Comparison of ENCODE assay signal across 17 cellular contexts in the genomic region with DNA sequence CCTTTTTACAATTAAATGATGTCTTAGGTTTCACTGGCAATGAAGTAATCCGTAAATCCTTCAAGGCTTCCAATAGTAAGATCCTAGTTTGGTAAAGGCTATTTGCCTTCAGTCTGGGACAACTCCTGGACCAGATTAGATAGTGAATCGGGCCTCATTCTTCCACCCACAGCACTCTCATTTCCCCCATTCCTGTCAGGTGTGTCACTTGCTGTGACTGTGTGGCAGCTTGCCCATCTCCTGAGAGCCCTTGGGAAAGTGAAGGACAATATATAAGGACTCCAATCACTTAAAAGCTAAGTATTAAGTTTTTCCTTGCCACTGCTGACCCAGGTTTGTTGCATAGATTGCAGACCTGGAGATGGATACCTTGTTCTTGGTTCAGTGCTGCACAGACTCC. TPM values are rescaled to one million over a fixed set of nuclear protein-coding genes. Genes with fewer than 3 reads are reported as not detected.
DNase-seq lines count a peak whose midpoint lies in the region; ATAC-seq and TF ChIP-seq lines count a peak whose summit lies in the region.
"Had no signal": no experiment of that assay in that cellular context is flagged by ENCODE, and none has a peak within 500 bp of the region (broad histone marks: within the 10 kb centered on the region; RNA-seq: fewer than 3 reads in every experiment).

No MANE protein-coding gene starts in this region.

- TF ChIP-seq CTCF in ascending aorta (IDR thresholded peaks at IDR 0.05) (no peak), upper lobe of left lung (IDR thresholded peaks at IDR 0.05) (no peak)

- intact Hi-C loops in ascending aorta (cut with DNase I): loop anchor here (10.0 kb wide), 1 partner anchor 449 kb away; no protein-coding TSS in a partner anchor

- H3K27me3 ChIP-seq in ascending aorta (no peaks in the 10 kb centered on the region), upper lobe of left lung (no peaks in the 10 kb centered on the region)

- H3K27ac ChIP-seq in ascending aorta (peak overlapping the region; percentile 88 to 97), upper lobe of left lung (peak overlapping the region in 2 of 4 donors; percentile 47 to 72)
- H3K27ac ChIP-seq: 22Rv1, spleen had no signal

- TF ChIP-seq EP300 in upper lobe of left lung (IDR thresholded peaks at IDR 0.05): peak in 1 of 4 donors; percentile 92

- ATAC-seq in upper lobe of left lung (ENCODE audit: low FRiP score in 2 of 2) (peak; percentile 15 to 83), SK-N-SH treated with all-trans-retinoic acid at 6 μM for 48 hours (no peak), HG02610 (IDR thresholded peaks at IDR 0.05; ENCODE audit: unreplicated experiment) (no peak)

- TF ChIP-seq POLR2A in upper lobe of left lung (IDR thresholded peaks at IDR 0.05): peak in 1 of 4 donors; percentile 15

- H3K9me3 ChIP-seq in ascending aorta: no peaks in the 10 kb centered on the region
- no peaks in the 10 kb centered on the region for H3K9me3 ChIP-seq in upper lobe of left lung
- H3K9me3 ChIP-seq: spleen had no signal

- H3K36me3 ChIP-seq in ascending aorta: no peaks in the 10 kb centered on the region
- no peaks in the 10 kb centered on the region for H3K36me3 ChIP-seq in upper lobe of left lung
- H3K36me3 ChIP-seq: spleen had no signal

- DNase-seq in DMS53 (lab: John Stamatoyannopoulos, UW): peak; percentile 34
- no peak for DNase-seq in DMS53 treated with DMSO at 0.1 percent for 48 hours (lab: John Stamatoyannopoulos, UW; ENCODE audit: unreplicated experiment)
- peak in 1 of 2 donors; percentile 81 for DNase-seq in ascending aorta (ENCODE audit: low spot score in 2 of 2)
- peak; percentile 5 for DNase-seq in kidney glomerular epithelial cell (lab: John Stamatoyannopoulos, UW)
- DNase-seq in upper lobe of left lung: peak in 1 of 2 donors; percentile 80
- DNase-seq in inferior parietal cortex (ENCODE audit: extremely low spot score): no peak
- DNase-seq: activated CD8-positive, alpha-beta memory T cell treated with anti-CD3 and anti-CD28 coated beads, Interleukin-2, amount 50 U/mL, for 4 hours; activated naive CD8-positive, alpha-beta T cell treated with anti-CD3 and anti-CD28 coated beads, Interleukin-2, amount 10 ng/mL, durations not matched to agents 7 days and 5 days; COR-L47; foreskin melanocyte; Kasumi-1; left cardiac atrium; NCI-H2029; spleen had no signal

- H3K4me3 ChIP-seq in ascending aorta (no peak overlapping the region), upper lobe of left lung (no peak overlapping the region)
- H3K4me3 ChIP-seq: spleen had no signal

- H3K4me1 ChIP-seq in ascending aorta: peaks cover 8 to 67% of the 10 kb centered on the region in 2 donors
- H3K4me1 ChIP-seq in upper lobe of left lung: peaks cover 7 to 18% (median 13%) of the 10 kb centered on the region in 4 donors

- WGBS in upper lobe of left lung, 2 donors: 55 to 69% methylated on average over 2 of the region's 2 CpGs

TF ChIP-seq in SK-N-SH treated with all-trans-retinoic acid at 6 μM for 48 hours, 23 proteins besides CTCF, POLR2A, EP300 and RAD21:
- TF ChIP-seq ZNF565 (CRISPR knock-in tag; conservative IDR thresholded peaks at IDR 0.05; ENCODE audit: low read depth): no peak
- no peak for TF ChIP-seq TCF4 (CRISPR knock-in tag; IDR thresholded peaks at IDR 0.05; ENCODE audit: borderline replicate concordance)
- TF ChIP-seq GLIS3 (CRISPR knock-in tag; IDR thresholded peaks at IDR 0.05): no peak
- no peak for TF ChIP-seq RARB (CRISPR knock-in tag; IDR thresholded peaks at IDR 0.05)
- no peak for TF ChIP-seq ZFP3 (CRISPR knock-in tag; IDR thresholded peaks at IDR 0.05)
- TF ChIP-seq ZNF8 (CRISPR knock-in tag; IDR thresholded peaks at IDR 0.05): no peak
- no peak for TF ChIP-seq ESRRG (CRISPR knock-in tag; IDR thresholded peaks at IDR 0.05)
- TF ChIP-seq OSR1 (CRISPR knock-in tag; IDR thresholded peaks at IDR 0.05): no peak

RNA-seq across cellular contexts. Expression of gene GASK1B, which starts 3.3 kb away (rescaled TPM):
- total RNA-seq in ascending aorta (69.7 TPM), upper lobe of left lung (10 to 100 TPM; 12.6 to 35.8 (median 27.1) TPM)

RNA-seq across cellular contexts. Expression of gene TMEM144, which starts 34.2 kb away (rescaled TPM):
- 4.0 TPM for total RNA-seq in ascending aorta
- total RNA-seq in upper lobe of left lung: 10 to 100 TPM in 5 of 6 donors, 1 to 10 TPM in 1; 8.6 to 16.7 (median 13.7) TPM

Comparison
In these comparisons a context has a peak if more than half of its experiments do, and no peak if none do; other contexts are left out.
1. DNase-seq: peak in DMS53 (single experiment) and kidney glomerular epithelial cell (single experiment); none in DMS53 treated with DMSO at 0.1 percent for 48 hours (single experiment) and inferior parietal cortex (single experiment).
2. ATAC-seq: peak in upper lobe of left lung (2 of 2); none in SK-N-SH treated with all-trans-retinoic acid at 6 μM for 48 hours (single experiment) and HG02610 (single experiment).